In the genomic region with DNA sequence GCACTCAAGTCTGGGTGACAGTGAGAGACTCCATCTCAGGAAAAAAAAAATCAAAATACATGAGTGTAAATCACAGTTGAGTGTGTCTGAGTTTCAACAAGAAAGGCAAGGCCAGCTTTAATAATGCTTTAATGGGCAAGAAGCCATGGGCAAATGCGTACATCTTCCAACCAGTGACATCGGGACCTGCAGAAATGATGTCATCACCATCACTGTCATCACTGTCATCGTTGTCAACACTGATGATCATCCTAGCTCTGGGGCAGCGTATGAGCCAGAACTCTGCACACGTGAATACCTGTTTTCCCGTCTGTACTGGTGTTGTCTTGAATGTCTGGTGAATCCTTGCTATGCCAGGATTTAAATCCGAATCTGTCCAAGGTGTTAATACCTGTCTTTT, we compare ENCODE assay signal across 27 cellular contexts.
"Had no signal": no experiment of that assay in that cellular context is flagged by ENCODE, and none has a peak within 500 bp of the region (broad histone marks: within the 10 kb centered on the region; RNA-seq: fewer than 3 reads in every experiment).

No MANE protein-coding gene starts in this region.

- H3K4me2 ChIP-seq: neural progenitor cell, smooth muscle cell had no signal

- H3K9ac ChIP-seq: neural progenitor cell, parathyroid adenoma had no signal

- H3K9me3 ChIP-seq: neutrophil, ovary, pancreas, prostate gland, psoas muscle, right atrium auricular region, sigmoid colon, spleen had no signal

- ATAC-seq: naive thymus-derived CD8-positive, alpha-beta T cell; natural killer cell; natural killer cell treated with Interleukin-12 subunit alpha and Interleukin-12 subunit beta and Interleukin-15 and Interleukin-18, amount 100 ng/mL, for 72 hours; pancreas; psoas muscle; right cardiac atrium; sciatic nerve had no signal

- H3K4me3 ChIP-seq: neural progenitor cell, ovary, pancreas, prostate gland, psoas muscle, right atrium auricular region, sigmoid colon, skin epidermis, smooth muscle cell, spleen had no signal

- H3K27me3 ChIP-seq: neural progenitor cell, neutrophil, ovary, pancreas, right atrium auricular region had no signal

- H3K79me2 ChIP-seq: parathyroid adenoma had no signal

- H2AFZ ChIP-seq: neural progenitor cell, parathyroid adenoma had no signal

- H3K36me3 ChIP-seq: neural progenitor cell, neutrophil, ovary, pancreas, prostate gland, right atrium auricular region, sigmoid colon, spleen had no signal

- DNase-seq: naive thymus-derived CD8-positive, alpha-beta T cell; natural killer cell; nephron progenitor cell; nucleus accumbens; occipital lobe; ovary; pancreas; posterior cingulate gyrus; psoas muscle; retina; right cardiac atrium; sigmoid colon; small intestine; spleen; stimulated activated CD4-positive, alpha-beta T cell treated with anti-CD3 and anti-CD28 coated beads, Interleukin-12 subunit alpha, Interleukin-12 subunit beta, amount 100 ng/mL, for 4 hours; stimulated activated CD4-positive, alpha-beta T cell treated with anti-CD3 and anti-CD28 coated beads, Interleukin-15, amount 100 ng/mL, for 24 hours; stimulated activated CD4-positive, alpha-beta T cell treated with anti-CD3 and anti-CD28 coated beads, Interleukin-1b, Interleukin-23, amount 100 ng/mL, for 48 hours; stimulated activated CD4-positive, alpha-beta T cell treated with anti-CD3 and anti-CD28 coated beads, Interleukin-2, amount 100 ng/mL, for 24 hours had no signal

- FAIRE-seq: pancreas, small intestine had no signal

- H3K4me1 ChIP-seq: pancreas, parathyroid adenoma, prostate gland, psoas muscle, right atrium auricular region, sigmoid colon, spleen had no signal

- H3K27ac ChIP-seq: neural progenitor cell, neutrophil, ovary, pancreas, parathyroid adenoma, prostate gland, psoas muscle, right atrium auricular region, sigmoid colon, skin epidermis, spleen had no signal
